ENCODE assay signal across 8 cellular contexts in the genomic region with DNA sequence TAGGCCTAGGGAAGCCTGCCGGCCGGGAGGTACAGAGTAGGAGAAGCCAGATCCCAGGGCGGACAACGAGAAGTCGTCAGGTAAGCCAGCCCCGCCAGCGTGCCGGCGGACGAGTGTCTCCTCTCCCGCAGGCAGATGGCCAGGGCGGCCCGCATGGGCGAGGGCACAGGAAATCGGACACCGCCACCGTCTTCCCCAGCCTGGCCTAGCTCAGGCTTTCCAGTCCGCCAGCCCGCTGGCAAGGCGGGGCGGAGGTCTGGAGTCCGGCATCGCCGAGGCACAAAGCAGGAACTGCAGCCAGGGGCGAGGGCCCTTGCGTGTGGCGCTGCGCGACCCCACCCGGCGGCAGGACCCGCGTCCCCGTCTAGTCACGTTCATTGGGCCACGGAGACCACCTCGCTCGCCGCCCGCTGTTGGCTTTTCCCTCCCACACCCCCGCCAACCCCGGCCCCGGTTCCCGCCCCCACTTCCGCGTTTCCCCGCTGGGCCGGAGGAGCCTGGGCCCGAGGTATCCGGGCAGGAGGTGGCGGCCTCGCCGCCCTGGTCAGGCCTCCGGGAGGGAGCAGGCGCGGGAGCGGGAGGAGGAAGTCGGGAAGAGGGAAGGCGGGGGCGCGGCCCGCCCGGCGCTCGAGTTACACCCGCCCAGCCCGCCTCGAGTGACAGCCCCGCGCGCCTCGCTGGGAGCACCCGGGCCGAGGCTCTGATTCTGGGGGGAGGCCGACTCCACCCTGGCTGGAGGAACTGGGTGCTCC. TPM values are rescaled to one million over a fixed set of nuclear protein-coding genes. Genes with fewer than 3 reads are reported as not detected.
DNase-seq lines count a peak whose midpoint lies in the region; ATAC-seq and TF ChIP-seq lines count a peak whose summit lies in the region.

Gene GPD2 (plus strand): TSS at position 655 of the 752 bp plus-strand sequence. CDS start 39,727 bp downstream, outside the sequence.

- intact Hi-C loops in Right ventricle myocardium superior (cut with DNase I): loop anchor here (5.0 kb wide), 1 partner anchor 34 kb away; no protein-coding TSS in a partner anchor
- intact Hi-C loops in transverse colon (cut with DNase I; ENCODE audit: low total_unique reads): loop anchor here (5.0 kb wide), 1 partner anchor 104 kb away; the partner anchor contains the start of gene NR4A2

- TF ChIP-seq EP300 in transverse colon (IDR thresholded peaks at IDR 0.05; ENCODE audit: low read depth): no peak

- peak; percentile 12 for TF ChIP-seq CTCF in parathyroid adenoma (IDR thresholded peaks at IDR 0.05)
- peak in 1 of 5 experiments; percentile 40 for TF ChIP-seq CTCF in transverse colon (IDR thresholded peaks at IDR 0.05)

- DNase-seq in LHCN-M2 (ENCODE audit: low read depth): peak; percentile 87
- peak; percentile 45 to 72 for DNase-seq in SW 1271 (lab: John Stamatoyannopoulos, UW)
- DNase-seq in activated naive CD8-positive, alpha-beta T cell treated with anti-CD3 and anti-CD28 coated beads, Interleukin-2, amount 50 U/mL, for 16 hours (ENCODE audit: low read depth, low spot score): peak; percentile 14
- peak; percentile 96 for DNase-seq in Right ventricle myocardium superior
- DNase-seq in transverse colon: peak; percentile 92

- in situ Hi-C loops in transverse colon (cut with MboI; ENCODE audit: low pct_ligation_motif_present in 1 of 4, low pct_unique_long_range_greater_than_20kb in 1 of 4, low sequenced_read_pairs in 3 of 4): loop anchor here in 2 of 4 donors (25.0 kb wide), 1 partner anchor 99 kb away; the partner anchor contains the start of gene NR4A2 (in 2 of the 2)

- H3K4me3 ChIP-seq in parathyroid adenoma (ENCODE audit: low read depth, low read length) (peak within 1 kb of the TSS; percentile 87), transverse colon (peak within 1 kb of the TSS; percentile 45 to 79 (median 54))

- WGBS in transverse colon (ENCODE audit: low coverage in 1 of 2), 2 donors: 1% methylated on average over 37 of the region's 75 CpGs; no CpG with 5 or more reads in 1 of the 2 donors

- peak; percentile 47 for ATAC-seq in GM21825 (IDR thresholded peaks at IDR 0.05; ENCODE audit: unreplicated experiment)
- ATAC-seq in Right ventricle myocardium superior (ENCODE audit: poor library complexity): peak; percentile 99

- H3K9ac ChIP-seq in ES-I3 (ENCODE audit: low read depth, low read length) (peak within 1 kb of the TSS; percentile 98), parathyroid adenoma (peak within 1 kb of the TSS; percentile 81)

- TF ChIP-seq POLR2A in transverse colon (IDR thresholded peaks at IDR 0.05): peak; percentile 90

- H3K36me3 ChIP-seq in ES-I3 (ENCODE audit: insufficient read depth, low read length) (no peaks in the 10 kb centered on the region), parathyroid adenoma (ENCODE audit: control insufficient read depth, insufficient read depth, low read length) (no peaks in the 10 kb centered on the region), transverse colon (no peaks in the 10 kb centered on the region)

- H3K27ac ChIP-seq in parathyroid adenoma: peak within 1 kb of the TSS; percentile 96
- peak within 1 kb of the TSS; percentile 93 to 96 (median 96) for H3K27ac ChIP-seq in transverse colon

- H3K9me3 ChIP-seq in ES-I3 (ENCODE audit: control insufficient read depth, insufficient read depth, low read length): no peaks in the 10 kb centered on the region
- H3K9me3 ChIP-seq in parathyroid adenoma (ENCODE audit: control insufficient read depth, low read length): no peaks in the 10 kb centered on the region
- H3K9me3 ChIP-seq in transverse colon: no peaks in the 10 kb centered on the region

- H3K4me1 ChIP-seq in ES-I3 (ENCODE audit: insufficient read depth, low read length) (peaks cover 13% of the 10 kb centered on the region; the same call in 1 of the 2 replicates), parathyroid adenoma (peaks cover 42% of the 10 kb centered on the region), transverse colon (peaks cover 0 to 45% (median 29%) of the 10 kb centered on the region in 4 donors)

- H3K4me2 ChIP-seq in parathyroid adenoma (ENCODE audit: low read length): peak within 1 kb of the TSS; percentile 90

- H3K27me3 ChIP-seq in parathyroid adenoma (ENCODE audit: control insufficient read depth, insufficient read depth, low read length) (no peaks in the 10 kb centered on the region), transverse colon (no peaks in the 10 kb centered on the region)

- peaks cover 8% of the 10 kb centered on the region for H3K79me2 ChIP-seq in parathyroid adenoma

- peak within 1 kb of the TSS; percentile 98 for H2AFZ ChIP-seq in parathyroid adenoma

RNA-seq across cellular contexts. Expression of gene GPD2, which starts in this region (rescaled TPM):
- total RNA-seq in LHCN-M2 (2014; rRNA removed): 114 and 131 TPM in 2 replicates
- 14.3 TPM for polyA plus RNA-seq in LHCN-M2 (2012)
- total RNA-seq in Right ventricle myocardium superior: 15.8 TPM
- 100 to 1,000 TPM in 2 of 4 donors, 10 to 100 TPM in 2; 65.5 to 161 (median 98.6) TPM for total RNA-seq in transverse colon

Comparison
In these comparisons a context has a peak if more than half of its experiments do, and no peak if none do; other contexts are left out.
1. Peak in every context shown above with its lines: DNase-seq, ATAC-seq, H3K4me3 ChIP-seq and H3K27ac ChIP-seq.
2. DNase-seq: peak in every context shown above with its lines; median percentile 96 in Right ventricle myocardium superior; 92 in transverse colon; 87 in LHCN-M2; 58 in SW 1271; 14 in activated naive CD8-positive, alpha-beta T cell treated with anti-CD3 and anti-CD28 coated beads, Interleukin-2, amount 50 U/mL, for 16 hours.